Comparison of ENCODE assay signal across 11 cellular contexts in genomic region chr3:45343947-45344346, GRCh38. TPM values are rescaled to one million over a fixed set of nuclear protein-coding genes. Genes with fewer than 3 reads are reported as not detected.
DNase-seq lines count a peak whose midpoint lies in the region; ATAC-seq and TF ChIP-seq lines count a peak whose summit lies in the region.
"Had no signal": no experiment of that assay in that cellular context is flagged by ENCODE, and none has a peak within 500 bp of the region (broad histone marks: within the 10 kb centered on the region; RNA-seq: fewer than 3 reads in every experiment).

No MANE protein-coding gene starts in this region.

- no peak overlapping the region for H3K27ac Mint-ChIP-seq in Calu3 (ENCODE audit: unreplicated experiment)
- H3K27ac Mint-ChIP-seq: naive thymus-derived CD4-positive, alpha-beta T cell had no signal

- no peaks in the 10 kb centered on the region for H3K36me3 Mint-ChIP-seq in Calu3 (ENCODE audit: insufficient read depth, unreplicated experiment)
- H3K36me3 Mint-ChIP-seq: CD14-positive monocyte; naive thymus-derived CD4-positive, alpha-beta T cell had no signal

- intact Hi-C loops in Calu3 (cut with micrococcal nuclease; ENCODE audit: unreplicated experiment): no loop called here
- intact Hi-C loops in mucosa of descending colon (cut with DNase I, micrococcal nuclease): no loop called here

- ATAC-seq in HG02571 (IDR thresholded peaks at IDR 0.05; ENCODE audit: unreplicated experiment) (no peak), mucosa of descending colon (no peak)
- ATAC-seq: naive thymus-derived CD4-positive, alpha-beta T cell had no signal

- no peaks in the 10 kb centered on the region for H3K4me1 ChIP-seq in mucosa of descending colon (ENCODE audit: low read depth)

- H3K4me1 Mint-ChIP-seq in Calu3 (ENCODE audit: low read depth, unreplicated experiment): no peaks in the 10 kb centered on the region
- H3K4me1 Mint-ChIP-seq: naive thymus-derived CD4-positive, alpha-beta T cell had no signal

- no peak overlapping the region for H3K4me3 Mint-ChIP-seq in Calu3 (ENCODE audit: low read depth, unreplicated experiment)
- H3K4me3 Mint-ChIP-seq: CD14-positive monocyte; naive thymus-derived CD4-positive, alpha-beta T cell had no signal

- H3K9me3 Mint-ChIP-seq in Calu3 (ENCODE audit: low read depth, unreplicated experiment): no peaks in the 10 kb centered on the region
- H3K9me3 Mint-ChIP-seq: naive thymus-derived CD4-positive, alpha-beta T cell had no signal

- peak; percentile 70 for DNase-seq in NCI-H748 (lab: John Stamatoyannopoulos, UW; ENCODE audit: unreplicated experiment)
- peak; percentile 11 to 32 for DNase-seq in cardiac fibroblast (ENCODE audit: low read depth in 2 of 2)
- DNase-seq in Calu3: no peak
- DNase-seq in NCI-H2107 treated with DMSO at 0.1 percent for 48 hours (lab: John Stamatoyannopoulos, UW; ENCODE audit: unreplicated experiment): no peak
- no peak for DNase-seq in mucosa of descending colon
- DNase-seq: naive thymus-derived CD4-positive, alpha-beta T cell; stimulated activated CD4-positive, alpha-beta T cell treated with anti-CD3 and anti-CD28 coated beads, Interleukin-12 subunit alpha, Interleukin-12 subunit beta, amount 100 ng/mL, for 4 hours had no signal

- no peaks in the 10 kb centered on the region for H3K36me3 ChIP-seq in mucosa of descending colon (ENCODE audit: low read depth)

- peaks cover 80% of the 10 kb centered on the region for H3K27me3 Mint-ChIP-seq in Calu3 (ENCODE audit: unreplicated experiment)

- no TSS peak for BruUV-seq in Calu3 (replicated peaks; lab: Mats Ljungman, UMichigan)

- H3K9me3 ChIP-seq in mucosa of descending colon: no peaks in the 10 kb centered on the region

- H3K4me3 ChIP-seq in cardiac fibroblast (replicated peaks in 1 of 2; ENCODE audit: low read depth in 2 of 2, low read length in 2 of 2): no peak overlapping the region
- no peak overlapping the region for H3K4me3 ChIP-seq in mucosa of descending colon

- CTCF ChIA-PET in Calu3 (lab: Charles Lee): no interaction called here

- TF ChIP-seq CTCF in 22Rv1 (IDR thresholded peaks at IDR 0.05): peak; percentile 35
- TF ChIP-seq CTCF in GM12872 (IDR thresholded peaks at IDR 0.05; ENCODE audit: insufficient read depth, low read depth, low read length): peak; percentile 30; the same call in 1 of the 3 replicates
- TF ChIP-seq CTCF in cardiac fibroblast (IDR thresholded peaks at IDR 0.05; ENCODE audit: low read depth, low read length): no peak
- no peak for TF ChIP-seq CTCF in Calu3 (IDR thresholded peaks at IDR 0.05; ENCODE audit: unreplicated experiment)
- TF ChIP-seq CTCF in mucosa of descending colon (IDR thresholded peaks at IDR 0.05): no peak

- no peak overlapping the region for H3K27ac ChIP-seq in 22Rv1

RNA-seq across cellular contexts. Expression of gene LARS2, which starts 44.4 kb away (rescaled TPM):
- total RNA-seq in Calu3 (2022): 24.6 and 25.2 TPM in 2 replicates
- total RNA-seq in mucosa of descending colon: 10 to 100 TPM; 22.2 to 32.3 (median 23.8) TPM

Comparison
In these comparisons a context has a peak if more than half of its experiments do, and no peak if none do; other contexts are left out.
1. CTCF ChIP-seq: peak in 22Rv1 (single experiment) and GM12872 (single experiment); none in cardiac fibroblast (single experiment), Calu3 (single experiment) and mucosa of descending colon (single experiment).
2. DNase-seq: peak in NCI-H748 (single experiment) and cardiac fibroblast (2 of 2); none in Calu3 (single experiment), NCI-H2107 treated with DMSO at 0.1 percent for 48 hours (single experiment) and mucosa of descending colon (0 of 3).